Comparison of ENCODE assay signal across 9 cellular contexts in genomic region chr2:23523651-23524260, GRCh38.
DNase-seq lines count a peak whose midpoint lies in the region; ATAC-seq and TF ChIP-seq lines count a peak whose summit lies in the region.
"Had no signal": no experiment of that assay in that cellular context is flagged by ENCODE, and none has a peak within 500 bp of the region (broad histone marks: within the 10 kb centered on the region; RNA-seq: fewer than 3 reads in every experiment).

No MANE protein-coding gene starts in this region.

- DNase-seq in LNCaP clone FGC (ENCODE audit: low read depth) (peak; percentile 70), mesothelial cell of epicardium (ENCODE audit: low spot score in 2 of 2, unreplicated experiment in 2 of 2) (no peak), upper lobe of right lung (no peak), trophoblast cell (no peak), mesenteric fat pad (ENCODE audit: low spot score) (no peak)
- no peak for DNase-seq in stimulated activated naive CD8-positive, alpha-beta T cell treated with anti-CD3 and anti-CD28 coated beads, Interleukin-15, amount 100 ng/mL, for 72 hours
- DNase-seq: head of caudate nucleus, naive B cell had no signal

- H3K27me3 Mint-ChIP-seq in brain: peaks cover 2% of the 10 kb centered on the region
- H3K27me3 Mint-ChIP-seq in mesothelial cell of epicardium (ENCODE audit: low read depth): no peaks in the 10 kb centered on the region
- H3K27me3 Mint-ChIP-seq in stimulated activated naive CD8-positive, alpha-beta T cell treated with anti-CD3 and anti-CD28 coated beads, Interleukin-15, amount 100 ng/mL, for 72 hours: peaks cover 12% of the 10 kb centered on the region

- H3K79me1 ChIP-seq in trophoblast cell (ENCODE audit: low read length): no peaks in the 10 kb centered on the region

- H3K23ac ChIP-seq in trophoblast cell (ENCODE audit: low read length): no peak overlapping the region

- H2BK5ac ChIP-seq in trophoblast cell (ENCODE audit: low read depth, low read length, poor library complexity): no peak overlapping the region

- no peak overlapping the region for H2AK5ac ChIP-seq in trophoblast cell (ENCODE audit: low read length)

- H3K4me1 Mint-ChIP-seq in brain (peaks cover 83% of the 10 kb centered on the region), mesothelial cell of epicardium (peaks cover 29% of the 10 kb centered on the region)
- peaks cover 18% of the 10 kb centered on the region for H3K4me1 Mint-ChIP-seq in stimulated activated naive CD8-positive, alpha-beta T cell treated with anti-CD3 and anti-CD28 coated beads, Interleukin-15, amount 100 ng/mL, for 72 hours
- H3K4me1 Mint-ChIP-seq: naive B cell had no signal

- no peaks in the 10 kb centered on the region for H3K27me3 ChIP-seq in upper lobe of right lung
- H3K27me3 ChIP-seq in trophoblast cell (ENCODE audit: insufficient read depth, low read length): no peaks in the 10 kb centered on the region

- H3K4me3 Mint-ChIP-seq in brain: peak overlapping the region in 2 of 5 experiments; percentile 34 to 42
- no peak overlapping the region for H3K4me3 Mint-ChIP-seq in mesothelial cell of epicardium
- no peak overlapping the region for H3K4me3 Mint-ChIP-seq in stimulated activated naive CD8-positive, alpha-beta T cell treated with anti-CD3 and anti-CD28 coated beads, Interleukin-15, amount 100 ng/mL, for 72 hours
- H3K4me3 Mint-ChIP-seq: naive B cell had no signal

- no peaks in the 10 kb centered on the region for H3K79me2 ChIP-seq in trophoblast cell (ENCODE audit: control insufficient read depth, insufficient read depth, low read length, poor library complexity)

- no peak overlapping the region for H3K18ac ChIP-seq in trophoblast cell (ENCODE audit: low read length)

- no peak overlapping the region for H2BK12ac ChIP-seq in trophoblast cell (ENCODE audit: low read length)

- no peak overlapping the region for H2BK120ac ChIP-seq in trophoblast cell (ENCODE audit: insufficient read depth, low read length, poor library complexity)

- no peak overlapping the region for H4K8ac ChIP-seq in trophoblast cell (ENCODE audit: low read depth, low read length)

- H3K27ac ChIP-seq in upper lobe of right lung (peak overlapping the region; percentile 42), trophoblast cell (ENCODE audit: low read depth, low read length) (no peak overlapping the region)

- intact Hi-C loops in upper lobe of right lung (cut with DNase I): no loop called here

- H3K36me3 ChIP-seq in upper lobe of right lung: no peaks in the 10 kb centered on the region
- no peaks in the 10 kb centered on the region for H3K36me3 ChIP-seq in trophoblast cell (ENCODE audit: control insufficient read depth in 1 of 2, insufficient read depth in 2 of 2, low read length in 2 of 2)

- no peaks in the 10 kb centered on the region for H3K36me3 Mint-ChIP-seq in brain
- H3K36me3 Mint-ChIP-seq in mesothelial cell of epicardium: no peaks in the 10 kb centered on the region
- H3K36me3 Mint-ChIP-seq: naive B cell had no signal

- TF ChIP-seq CTCF in LNCaP clone FGC (IDR thresholded peaks at IDR 0.05; ENCODE audit: control insufficient read depth, extremely low read depth, insufficient read depth) (no peak), brain (conservative IDR thresholded peaks at IDR 0.05) (no peak), mesothelial cell of epicardium (IDR thresholded peaks at IDR 0.05; ENCODE audit: unreplicated experiment) (no peak), upper lobe of right lung (IDR thresholded peaks at IDR 0.05) (no peak)

- H3K4ac ChIP-seq in trophoblast cell (ENCODE audit: low read depth, low read length): no peak overlapping the region

- H3K9me3 ChIP-seq in upper lobe of right lung (no peaks in the 10 kb centered on the region), trophoblast cell (ENCODE audit: insufficient read depth, low read depth, low read length) (peaks cover 2% of the 10 kb centered on the region)

- no peak overlapping the region for H3K4me3 ChIP-seq in LNCaP clone FGC (ENCODE audit: low read depth, low read length)
- H3K4me3 ChIP-seq in upper lobe of right lung: no peak overlapping the region
- H3K4me3 ChIP-seq in trophoblast cell (ENCODE audit: low read depth, low read length): no peak overlapping the region

- ATAC-seq in upper lobe of right lung: peak; percentile 31
- ATAC-seq in stimulated activated naive CD8-positive, alpha-beta T cell treated with anti-CD3 and anti-CD28 coated beads, Interleukin-15, amount 100 ng/mL, for 72 hours: no peak

- H3K9me3 Mint-ChIP-seq in brain: no peaks in the 10 kb centered on the region
- no peaks in the 10 kb centered on the region for H3K9me3 Mint-ChIP-seq in mesothelial cell of epicardium
- H3K9me3 Mint-ChIP-seq in stimulated activated naive CD8-positive, alpha-beta T cell treated with anti-CD3 and anti-CD28 coated beads, Interleukin-15, amount 100 ng/mL, for 72 hours: no peaks in the 10 kb centered on the region
- H3K9me3 Mint-ChIP-seq: naive B cell had no signal

- H4K91ac ChIP-seq in trophoblast cell (ENCODE audit: low read depth, low read length): no peak overlapping the region

- H3K4me2 ChIP-seq in trophoblast cell (ENCODE audit: low read length): no peak overlapping the region

- H3K14ac ChIP-seq in trophoblast cell (ENCODE audit: low read length): no peak overlapping the region

- H3K9ac ChIP-seq in trophoblast cell (ENCODE audit: low read length): no peak overlapping the region

- H2AFZ ChIP-seq in trophoblast cell (ENCODE audit: insufficient read depth, low read length, poor library complexity): no peak overlapping the region

- H3K27ac Mint-ChIP-seq in brain (peak overlapping the region; percentile 66 to 89 (median 85)), mesothelial cell of epicardium (peak overlapping the region; percentile 23)
- no peak overlapping the region for H3K27ac Mint-ChIP-seq in stimulated activated naive CD8-positive, alpha-beta T cell treated with anti-CD3 and anti-CD28 coated beads, Interleukin-15, amount 100 ng/mL, for 72 hours
- H3K27ac Mint-ChIP-seq: naive B cell had no signal

- H4K12ac ChIP-seq in trophoblast cell (ENCODE audit: low read depth, low read length): no peak overlapping the region

- H3K4me1 ChIP-seq in upper lobe of right lung: peaks cover 20% of the 10 kb centered on the region
- peaks cover 4 to 16% of the 10 kb centered on the region in 2 experiments for H3K4me1 ChIP-seq in trophoblast cell (ENCODE audit: control insufficient read depth in 1 of 2, insufficient read depth in 2 of 2, low read length in 2 of 2)

- no CpG with 5 or more reads among the region's 16 CpGs for WGBS in trophoblast cell (ENCODE audit: extremely low coverage, insufficient coverage, insufficient read length)

Comparison
In these comparisons a context has a peak if more than half of its experiments do, and no peak if none do; other contexts are left out.
1. H3K27ac Mint-ChIP-seq: peak in brain (5 of 5) and mesothelial cell of epicardium (single experiment); none in stimulated activated naive CD8-positive, alpha-beta T cell treated with anti-CD3 and anti-CD28 coated beads, Interleukin-15, amount 100 ng/mL, for 72 hours (0 of 2).